Comparison of ENCODE assay signal across 1 cellular context in genomic region chr3:152269423-152270144, GRCh38.
TF ChIP-seq lines count a peak whose summit lies in the region.

No MANE protein-coding gene starts in this region.

TF ChIP-seq in HepG2, 621 proteins besides CTCF, POLR2A, EP300 and RAD21 (continued from another document and continues in another):
- TF ChIP-seq CERS6 (CRISPR knock-in tag; IDR thresholded peaks at IDR 0.05), result no peak
- TF ChIP-seq ATRX (CRISPR knock-in tag; IDR thresholded peaks at IDR 0.05; ENCODE audit: borderline replicate concordance), result no peak
- no peak for TF ChIP-seq ZNF326 (CRISPR knock-in tag; IDR thresholded peaks at IDR 0.05; ENCODE audit: borderline replicate concordance)
- no peak for TF ChIP-seq ZBTB7A (CRISPR knock-in tag; IDR thresholded peaks at IDR 0.05)
- TF ChIP-seq PHF8 (CRISPR knock-in tag; IDR thresholded peaks at IDR 0.05), result no peak; the same call in 1 of the 2 replicates
- TF ChIP-seq ZNF512 (CRISPR knock-in tag; IDR thresholded peaks at IDR 0.05), result no peak
- no peak for TF ChIP-seq ZNF503 (CRISPR knock-in tag; IDR thresholded peaks at IDR 0.05)
- TF ChIP-seq MAX (IDR thresholded peaks at IDR 0.05), result no peak
- no peak for TF ChIP-seq ZHX1 (CRISPR knock-in tag; IDR thresholded peaks at IDR 0.05; ENCODE audit: low read depth)
- TF ChIP-seq ZNF772 (CRISPR knock-in tag; IDR thresholded peaks at IDR 0.05), result 0 out of 2 replicates have a peak, but pooled peaks have one; percentile 5
- TF ChIP-seq ZNF83 (CRISPR knock-in tag; IDR thresholded peaks at IDR 0.05; ENCODE audit: borderline replicate concordance), result no peak
- no peak for TF ChIP-seq TMF1 (CRISPR knock-in tag; IDR thresholded peaks at IDR 0.05; ENCODE audit: low read depth)
- TF ChIP-seq SALL1 (CRISPR knock-in tag; IDR thresholded peaks at IDR 0.05), result no peak
- no peak for TF ChIP-seq MAF1 (CRISPR knock-in tag; IDR thresholded peaks at IDR 0.05; ENCODE audit: borderline replicate concordance)
- TF ChIP-seq PHF5A (CRISPR knock-in tag; IDR thresholded peaks at IDR 0.05; ENCODE audit: low read depth, unreplicated experiment), result no peak
- no peak for TF ChIP-seq ZC3H13 (CRISPR knock-in tag; IDR thresholded peaks at IDR 0.05)
- no peak for TF ChIP-seq PAX8 (CRISPR knock-in tag; IDR thresholded peaks at IDR 0.05; ENCODE audit: borderline replicate concordance)
- no peak for TF ChIP-seq CBFB (CRISPR knock-in tag; IDR thresholded peaks at IDR 0.05)
- no peak for TF ChIP-seq ZUFSP (CRISPR knock-in tag; IDR thresholded peaks at IDR 0.05; ENCODE audit: borderline replicate concordance)
- no peak for TF ChIP-seq NFKBIZ (CRISPR knock-in tag; IDR thresholded peaks at IDR 0.05)
- TF ChIP-seq BCL6 (CRISPR knock-in tag; IDR thresholded peaks at IDR 0.05), result no peak; the same call in 1 of the 2 replicates
- TF ChIP-seq ZNF275 (CRISPR knock-in tag; IDR thresholded peaks at IDR 0.05; ENCODE audit: borderline replicate concordance), result no peak
- TF ChIP-seq ASH2L (IDR thresholded peaks at IDR 0.05; ENCODE audit: insufficient read length, low read depth, low read length), result peak; percentile 80
- TF ChIP-seq ZFX (CRISPR knock-in tag; IDR thresholded peaks at IDR 0.05; ENCODE audit: low read depth), result 0 out of 2 replicates have a peak, but pooled peaks have one; percentile 19
- TF ChIP-seq AKNA (CRISPR knock-in tag; IDR thresholded peaks at IDR 0.05; ENCODE audit: borderline replicate concordance), result no peak
- no peak for TF ChIP-seq ZNF773 (CRISPR knock-in tag; IDR thresholded peaks at IDR 0.05; ENCODE audit: borderline replicate concordance)
- TF ChIP-seq MLXIP (CRISPR knock-in tag; IDR thresholded peaks at IDR 0.05; ENCODE audit: borderline replicate concordance), result no peak
- TF ChIP-seq IRF9 (CRISPR knock-in tag; IDR thresholded peaks at IDR 0.05; ENCODE audit: borderline replicate concordance), result no peak
- TF ChIP-seq TEF (CRISPR knock-in tag; IDR thresholded peaks at IDR 0.05), result no peak
- TF ChIP-seq EED (CRISPR knock-in tag; IDR thresholded peaks at IDR 0.05), result no peak
- TF ChIP-seq PBX2 (CRISPR knock-in tag; IDR thresholded peaks at IDR 0.05), result no peak
- 0 out of 2 replicates have a peak, but pooled peaks have one; percentile 7 for TF ChIP-seq FOSL2 (CRISPR knock-in tag; IDR thresholded peaks at IDR 0.05)
- no peak for TF ChIP-seq ZSCAN29 (CRISPR knock-in tag; conservative IDR thresholded peaks at IDR 0.05)
- TF ChIP-seq ZNF839 (CRISPR knock-in tag; IDR thresholded peaks at IDR 0.05; ENCODE audit: borderline replicate concordance), result no peak
- no peak for TF ChIP-seq JDP2 (CRISPR knock-in tag; IDR thresholded peaks at IDR 0.05; ENCODE audit: borderline replicate concordance)
- no peak for TF ChIP-seq ZSCAN25 (CRISPR knock-in tag; IDR thresholded peaks at IDR 0.05)
- no peak for TF ChIP-seq ZNF567 (CRISPR knock-in tag; IDR thresholded peaks at IDR 0.05; ENCODE audit: borderline replicate concordance)
